In the genomic region with DNA sequence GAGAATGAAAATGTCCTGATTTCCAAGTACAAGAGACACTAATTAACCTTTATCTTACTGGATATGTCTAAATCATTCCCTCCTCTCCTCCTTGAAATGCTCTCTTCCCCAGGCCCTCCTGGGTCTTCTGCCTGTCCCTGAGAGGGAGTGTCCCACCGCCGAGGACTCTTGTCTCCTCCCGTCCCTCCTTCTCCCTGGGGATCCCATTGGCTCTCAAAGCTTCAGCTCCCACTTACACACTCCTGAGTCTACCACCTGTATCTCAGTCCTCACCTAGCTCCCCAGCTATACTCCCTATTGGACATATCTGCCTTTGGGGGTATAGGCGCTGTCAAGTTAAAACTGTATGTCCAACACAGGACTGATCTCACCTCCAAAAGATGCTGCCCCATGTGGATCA, we compare ENCODE assay signal across 18 cellular contexts.
A peak's percentile ranks its signal among the peaks of the same experiment; 100 is the strongest.
DNase-seq lines count a peak whose midpoint lies in the region; TF ChIP-seq lines count a peak whose summit lies in the region.
"Had no signal": no experiment of that assay in that cellular context is flagged by ENCODE, and none has a peak within 500 bp of the region (broad histone marks: within the 10 kb centered on the region; RNA-seq: fewer than 3 reads in every experiment).

No MANE protein-coding gene starts in this region.

- peaks cover 9% of the 10 kb centered on the region for H3K9me3 Mint-ChIP-seq in osteocyte (ENCODE audit: unreplicated experiment)

- H3K4me1 ChIP-seq in esophagus muscularis mucosa, result no peaks in the 10 kb centered on the region
- H3K4me1 ChIP-seq: BE2C, BLaER1, Caco-2 had no signal

- H3K36me3 ChIP-seq in esophagus muscularis mucosa, result no peaks in the 10 kb centered on the region
- H3K36me3 ChIP-seq in H7 (replicated peaks; ENCODE audit: control insufficient read depth, insufficient read depth, low read length), result no peaks in the 10 kb centered on the region
- H3K36me3 ChIP-seq: BE2C, BLaER1 had no signal

- H3K27ac ChIP-seq in esophagus muscularis mucosa (replicated peaks in 1 of 4), result no peak overlapping the region
- H3K27ac ChIP-seq: BLaER1 had no signal

- H3K9me3 ChIP-seq in esophagus muscularis mucosa, result peaks cover 0 to 9% (median 0%) of the 10 kb centered on the region in 4 donors
- H3K9me3 ChIP-seq: BE2C, BLaER1, Caco-2 had no signal

- TF ChIP-seq POLR2A in esophagus muscularis mucosa (IDR thresholded peaks at IDR 0.05; ENCODE audit: low read depth), result no peak

- no peaks in the 10 kb centered on the region for H3K27me3 ChIP-seq in esophagus muscularis mucosa
- H3K27me3 ChIP-seq in H7 (ENCODE audit: control insufficient read depth, insufficient read depth, low read length), result no peaks in the 10 kb centered on the region
- H3K27me3 ChIP-seq: BE2C, BLaER1 had no signal

- no peaks in the 10 kb centered on the region for H3K4me1 Mint-ChIP-seq in osteocyte (ENCODE audit: unreplicated experiment)
- H3K4me1 Mint-ChIP-seq: CD14-positive monocyte; CD4-positive, alpha-beta memory T cell had no signal

- no peak overlapping the region for H3K27ac Mint-ChIP-seq in osteocyte (ENCODE audit: unreplicated experiment)
- H3K27ac Mint-ChIP-seq: CD14-positive monocyte; CD4-positive, CD25-positive, alpha-beta regulatory T cell had no signal

- TF ChIP-seq EP300 in esophagus muscularis mucosa (IDR thresholded peaks at IDR 0.05), result no peak

- H3K4me3 Mint-ChIP-seq in osteocyte (ENCODE audit: unreplicated experiment), result no peak overlapping the region
- H3K4me3 Mint-ChIP-seq: CD14-positive monocyte; CD4-positive, CD25-positive, alpha-beta regulatory T cell; CD8-positive, alpha-beta memory T cell had no signal

- TF ChIP-seq CTCF in esophagus muscularis mucosa (IDR thresholded peaks at IDR 0.05) (no peak), osteocyte (IDR thresholded peaks at IDR 0.05) (no peak)

- intact Hi-C loops in esophagus muscularis mucosa (cut with DNase I), result no loop called here

- no peaks in the 10 kb centered on the region for H3K36me3 Mint-ChIP-seq in osteocyte (ENCODE audit: unreplicated experiment)
- H3K36me3 Mint-ChIP-seq: CD14-positive monocyte; CD4-positive, CD25-positive, alpha-beta regulatory T cell had no signal

- H3K27me3 Mint-ChIP-seq in osteocyte (ENCODE audit: unreplicated experiment), result no peaks in the 10 kb centered on the region

- H3K4me3 ChIP-seq in esophagus muscularis mucosa (no peak overlapping the region), H7 (ENCODE audit: insufficient read depth, low read depth, low read length) (no peak overlapping the region)
- H3K4me3 ChIP-seq: BLaER1 had no signal

- WGBS in esophagus muscularis mucosa, result 89% methylated on average over 4 of the region's 4 CpGs

- peak; percentile 11 for DNase-seq in ecto neural progenitor cell (ENCODE audit: low spot score)
- DNase-seq in esophagus muscularis mucosa (ENCODE audit: extremely low spot score), result peak; percentile 77
- DNase-seq in osteocyte (ENCODE audit: extremely low spot score, unreplicated experiment), result peak; percentile 60
- no peak for DNase-seq in COLO668 (lab: John Stamatoyannopoulos, UW; ENCODE audit: unreplicated experiment)
- DNase-seq in H7, result no peak
- DNase-seq: 8988T; ACHN; BE2C; C1 segment of cervical spinal cord; Caco-2; Calu3; CD4-positive, alpha-beta memory T cell; CD4-positive, CD25-positive, alpha-beta regulatory T cell; CD8-positive, alpha-beta memory T cell; DMS79 treated with DMSO at 0.1 percent for 48 hours; GF-D8 had no signal

Comparison
In these comparisons a context has a peak if more than half of its experiments do, and no peak if none do; other contexts are left out.
1. DNase-seq: peak in ecto neural progenitor cell (single experiment), esophagus muscularis mucosa (single experiment) and osteocyte (single experiment); none in COLO668 (single experiment) and H7 (single experiment).